Comparison of ENCODE assay signal across 20 cellular contexts in the genomic region with DNA sequence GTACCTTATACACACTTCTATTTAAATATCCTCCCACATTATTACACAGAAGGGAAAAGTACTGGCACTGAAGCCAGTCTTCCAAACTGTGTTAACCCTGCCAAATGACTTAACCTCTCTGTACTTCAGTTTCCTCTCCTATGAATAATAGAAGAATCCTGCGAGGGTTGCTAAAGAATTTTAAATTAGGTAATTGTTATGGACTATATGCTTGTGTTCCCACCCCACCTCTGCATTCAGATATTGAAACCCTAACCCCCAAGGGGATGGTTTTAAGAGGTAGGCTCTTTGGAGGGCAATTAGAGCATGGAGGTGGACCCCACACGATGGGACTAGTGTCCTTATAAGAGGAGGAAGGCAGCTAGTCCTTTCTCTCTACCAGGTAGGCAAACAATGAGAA.
"Had no signal": no experiment of that assay in that cellular context is flagged by ENCODE, and none has a peak within 500 bp of the region (broad histone marks: within the 10 kb centered on the region; RNA-seq: fewer than 3 reads in every experiment).

No MANE protein-coding gene starts in this region.

- DNase-seq: activated CD4-positive, alpha-beta T cell treated with anti-CD3 and anti-CD28 coated beads, Interleukin-2, amount 50 U/mL, for 1 hour; activated CD4-positive, CD25-positive, alpha-beta regulatory T cell; activated naive CD4-positive, alpha-beta T cell; activated naive CD8-positive, alpha-beta T cell treated with anti-CD3 and anti-CD28 coated beads, Interleukin-2, amount 10 ng/mL, durations not matched to agents 7 days and 5 days; anterior cingulate cortex; cortex of kidney; effector CD8-positive, alpha-beta T cell; kidney; left lung; mucosa of descending colon; naive thymus-derived CD4-positive, alpha-beta T cell; ovary; stimulated activated CD4-positive, alpha-beta T cell treated with anti-CD3 and anti-CD28 coated beads, Interleukin-1b, Interleukin-23, amount 100 ng/mL, for 48 hours; stomach; SW 1271; testis had no signal

- H3K9me3 ChIP-seq: left lung, mucosa of descending colon, ovary, stomach, testis had no signal

- H3K4me1 Mint-ChIP-seq: activated naive CD8-positive, alpha-beta T cell treated with anti-CD3 and anti-CD28 coated beads, Interleukin-2, amount 10 ng/mL, durations not matched to agents 7 days and 5 days; memory B cell; naive thymus-derived CD4-positive, alpha-beta T cell had no signal

- H3K4me3 Mint-ChIP-seq: activated naive CD8-positive, alpha-beta T cell treated with anti-CD3 and anti-CD28 coated beads, Interleukin-2, amount 10 ng/mL, durations not matched to agents 7 days and 5 days; activated T-helper 1 cell treated with anti-CD3 and anti-CD28 coated beads, Interleukin-12 subunit alpha, Interleukin-12 subunit beta, Interleukin-2, Interleukin-4 antibody, amounts not matched to agents 30 ng/mL and 10 ng/mL and 1 ng/mL, durations not matched to agents 14 hours and 24 hours and 36 hours; memory B cell; naive thymus-derived CD4-positive, alpha-beta T cell; T-helper 2 cell treated with Interferon-gamma antibody and Interleukin-4, amounts not matched to agents 5 μg/mL and 100 μg/mL, for 36 hours had no signal

- H3K27me3 ChIP-seq: left lung, ovary, stomach, testis had no signal

- ATAC-seq: left lung; mucosa of descending colon; naive thymus-derived CD4-positive, alpha-beta T cell had no signal

- H3K4me3 ChIP-seq: cardiac muscle cell, left lung, mucosa of descending colon, ovary, stomach, testis had no signal

- H3K27ac ChIP-seq: cardiac muscle cell, left lung, ovary, stomach, testis had no signal

- FAIRE-seq: kidney had no signal

- H3K27ac Mint-ChIP-seq: activated naive CD8-positive, alpha-beta T cell treated with anti-CD3 and anti-CD28 coated beads, Interleukin-2, amount 10 ng/mL, durations not matched to agents 7 days and 5 days; activated T-helper 1 cell treated with anti-CD3 and anti-CD28 coated beads, Interleukin-12 subunit alpha, Interleukin-12 subunit beta, Interleukin-2, Interleukin-4 antibody, amounts not matched to agents 30 ng/mL and 10 ng/mL and 1 ng/mL, durations not matched to agents 14 hours and 24 hours and 36 hours; memory B cell; T-helper 2 cell treated with Interferon-gamma antibody and Interleukin-4, amounts not matched to agents 5 μg/mL and 100 μg/mL, for 36 hours had no signal

- H3K9me3 Mint-ChIP-seq: activated naive CD8-positive, alpha-beta T cell treated with anti-CD3 and anti-CD28 coated beads, Interleukin-2, amount 10 ng/mL, durations not matched to agents 7 days and 5 days; activated T-helper 1 cell treated with anti-CD3 and anti-CD28 coated beads, Interleukin-12 subunit alpha, Interleukin-12 subunit beta, Interleukin-2, Interleukin-4 antibody, amounts not matched to agents 30 ng/mL and 10 ng/mL and 1 ng/mL, durations not matched to agents 14 hours and 24 hours and 36 hours; T-helper 2 cell treated with Interferon-gamma antibody and Interleukin-4, amounts not matched to agents 5 μg/mL and 100 μg/mL, for 36 hours had no signal

- H3K36me3 ChIP-seq: cardiac muscle cell, left lung, ovary had no signal

- H3K27me3 Mint-ChIP-seq: activated naive CD8-positive, alpha-beta T cell treated with anti-CD3 and anti-CD28 coated beads, Interleukin-2, amount 10 ng/mL, durations not matched to agents 7 days and 5 days; memory B cell had no signal

- H3K4me1 ChIP-seq: left lung, testis had no signal
